ENCODE assay signal across 9 cellular contexts in genomic region chr4:140757220-140757607, GRCh38. TPM values are rescaled to one million over a fixed set of nuclear protein-coding genes. Genes with fewer than 3 reads are reported as not detected.
DNase-seq lines count a peak whose midpoint lies in the region; TF ChIP-seq lines count a peak whose summit lies in the region.
"Had no signal": no experiment of that assay in that cellular context is flagged by ENCODE, and none has a peak within 500 bp of the region (broad histone marks: within the 10 kb centered on the region; RNA-seq: fewer than 3 reads in every experiment).

No MANE protein-coding gene starts in this region.

- in situ Hi-C loops in brain microvascular endothelial cell (cut with HindIII; ENCODE audit: low pct_ligation_motif_present, low sequenced_read_pairs) (no loop called here), transverse colon (cut with MboI; ENCODE audit: low pct_ligation_motif_present in 1 of 4, low pct_unique_long_range_greater_than_20kb in 1 of 4, low sequenced_read_pairs in 3 of 4) (no loop called here)

- peak overlapping the region in 1 of 2 donors; percentile 33 for H3K9ac ChIP-seq in liver (ENCODE audit: low read depth in 1 of 2, low read length in 2 of 2)

- no peaks in the 10 kb centered on the region for H3K36me3 ChIP-seq in brain microvascular endothelial cell (replicated peaks)
- H3K36me3 ChIP-seq in liver (ENCODE audit: control insufficient read depth in 4 of 4, insufficient read depth in 3 of 4, low read depth in 1 of 4, low read length in 3 of 4): no peaks in the 10 kb centered on the region
- H3K36me3 ChIP-seq in transverse colon: no peaks in the 10 kb centered on the region

- peak overlapping the region; percentile 30 for H3K4me3 Mint-ChIP-seq in T-helper 2 cell treated with Interferon-gamma antibody and Interleukin-4, amounts not matched to agents 5 μg/mL and 100 μg/mL, for 36 hours

- peaks cover 55% of the 10 kb centered on the region for H3K27me3 Mint-ChIP-seq in T-helper 2 cell treated with Interferon-gamma antibody and Interleukin-4, amounts not matched to agents 5 μg/mL and 100 μg/mL, for 36 hours (ENCODE audit: low read depth)

- no peak for TF ChIP-seq EP300 in transverse colon (IDR thresholded peaks at IDR 0.05; ENCODE audit: low read depth)

- H3K9me3 ChIP-seq in liver (ENCODE audit: control insufficient read depth in 4 of 4, low read length in 3 of 4): no peaks in the 10 kb centered on the region
- H3K9me3 ChIP-seq in transverse colon: no peaks in the 10 kb centered on the region

- intact Hi-C loops in transverse colon (cut with DNase I; ENCODE audit: low total_unique reads): no loop called here

- 34% methylated on average over 4 of the region's 4 CpGs for WGBS in liver
- WGBS in transverse colon (ENCODE audit: low coverage in 1 of 2), 2 donors: 7 to 12% methylated on average over 3 to 4 of the region's 4 CpGs

- TF ChIP-seq RAD21 in liver (IDR thresholded peaks at IDR 0.05): no peak

- H3K27ac ChIP-seq in brain microvascular endothelial cell: no peak overlapping the region
- peak overlapping the region; percentile 93 for H3K27ac ChIP-seq in liver (ENCODE audit: low read depth in 1 of 2, low read length in 2 of 2)
- H3K27ac ChIP-seq in transverse colon: peak overlapping the region; percentile 92 to 98 (median 94)

- no peaks in the 10 kb centered on the region for H3K4me1 Mint-ChIP-seq in T-helper 2 cell treated with Interferon-gamma antibody and Interleukin-4, amounts not matched to agents 5 μg/mL and 100 μg/mL, for 36 hours (ENCODE audit: low read depth)

- no peak for TF ChIP-seq POLR2A in transverse colon (IDR thresholded peaks at IDR 0.05)

- H3K4me3 ChIP-seq in brain microvascular endothelial cell (ENCODE audit: low read depth, low read length) (peak overlapping the region; percentile 80), liver (ENCODE audit: low read depth in 1 of 3, low read length in 3 of 3) (peak overlapping the region in 2 of 3 donors; percentile 83 to 91), transverse colon (peak overlapping the region in 3 of 4 donors; percentile 61 to 95 (median 79))

- H3K27ac Mint-ChIP-seq in T-helper 2 cell treated with Interferon-gamma antibody and Interleukin-4, amounts not matched to agents 5 μg/mL and 100 μg/mL, for 36 hours: no peak overlapping the region
- H3K27ac Mint-ChIP-seq: CD4-positive, CD25-positive, alpha-beta regulatory T cell had no signal

- no peaks in the 10 kb centered on the region for H3K27me3 ChIP-seq in brain microvascular endothelial cell (replicated peaks)
- no peaks in the 10 kb centered on the region for H3K27me3 ChIP-seq in liver (ENCODE audit: control insufficient read depth in 4 of 4, insufficient read depth in 4 of 4, low read length in 3 of 4)
- H3K27me3 ChIP-seq in transverse colon: no peaks in the 10 kb centered on the region

- H3K4me1 ChIP-seq in liver (ENCODE audit: control insufficient read depth in 4 of 4, insufficient read depth in 4 of 4, low read length in 3 of 4) (peaks cover 0 to 14% (median 9%) of the 10 kb centered on the region in 4 donors), transverse colon (peaks cover 0 to 22% (median 8%) of the 10 kb centered on the region in 4 donors)

- no peaks in the 10 kb centered on the region for H3K9me3 Mint-ChIP-seq in T-helper 2 cell treated with Interferon-gamma antibody and Interleukin-4, amounts not matched to agents 5 μg/mL and 100 μg/mL, for 36 hours

- H3K36me3 Mint-ChIP-seq in T-helper 2 cell treated with Interferon-gamma antibody and Interleukin-4, amounts not matched to agents 5 μg/mL and 100 μg/mL, for 36 hours (ENCODE audit: low read depth): no peaks in the 10 kb centered on the region
- H3K36me3 Mint-ChIP-seq: CD4-positive, CD25-positive, alpha-beta regulatory T cell had no signal

- TF ChIP-seq CTCF in brain microvascular endothelial cell (IDR thresholded peaks at IDR 0.05; ENCODE audit: low read depth, low read length, missing control alignments) (no peak), liver (IDR thresholded peaks at IDR 0.05; ENCODE audit: low read depth, low read length, missing input control) (no peak), transverse colon (IDR thresholded peaks at IDR 0.05) (no peak)

- DNase-seq in T-helper 2 cell treated with Interferon-gamma antibody and Interleukin-4, amounts not matched to agents 5 μg/mL and 100 μg/mL, for 36 hours (ENCODE audit: low spot score): no peak
- DNase-seq in T-helper 2 cell (no peak), brain microvascular endothelial cell (no peak), transverse colon (no peak)
- DNase-seq in activated CD4-positive, CD25-positive, alpha-beta regulatory T cell treated with anti-CD3 and anti-CD28 coated beads, Interleukin-2, amount 50 U/mL, for 72 hours: no peak
- no peak for DNase-seq in activated effector memory CD4-positive, alpha-beta T cell treated with anti-CD3 and anti-CD28 coated beads, Interleukin-2, amount 50 U/mL, for 16 hours
- DNase-seq in activated CD4-positive, alpha-beta T cell treated with anti-CD3 and anti-CD28 coated beads, Interleukin-2, amount 50 U/mL, for 1 hour: no peak
- DNase-seq: CD4-positive, CD25-positive, alpha-beta regulatory T cell had no signal

TF ChIP-seq in liver, 16 proteins besides CTCF, POLR2A, EP300 and RAD21:
- TF ChIP-seq FOXA2 (IDR thresholded peaks at IDR 0.05): no peak
- no peak for TF ChIP-seq SP1 (IDR thresholded peaks at IDR 0.05)
- TF ChIP-seq, protein P1, sequence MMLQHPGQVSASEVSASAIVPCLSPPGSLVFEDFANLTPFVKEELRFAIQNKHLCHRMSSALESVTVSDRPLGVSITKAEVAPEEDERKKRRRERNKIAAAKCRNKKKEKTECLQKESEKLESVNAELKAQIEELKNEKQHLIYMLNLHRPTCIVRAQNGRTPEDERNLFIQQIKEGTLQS (IDR thresholded peaks at IDR 0.05): no peak
- no peak for TF ChIP-seq GABPA (IDR thresholded peaks at IDR 0.05 in 1 of 2, conservative IDR thresholded peaks at IDR 0.05 in 1 of 2)
- no peak for TF ChIP-seq RXRA (IDR thresholded peaks at IDR 0.05)
- TF ChIP-seq FOXA1 (IDR thresholded peaks at IDR 0.05): no peak
- TF ChIP-seq, protein P2, sequence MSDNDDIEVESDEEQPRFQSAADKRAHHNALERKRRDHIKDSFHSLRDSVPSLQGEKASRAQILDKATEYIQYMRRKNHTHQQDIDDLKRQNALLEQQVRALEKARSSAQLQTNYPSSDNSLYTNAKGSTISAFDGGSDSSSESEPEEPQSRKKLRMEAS (IDR thresholded peaks at IDR 0.05): no peak
- TF ChIP-seq, protein P3, sequence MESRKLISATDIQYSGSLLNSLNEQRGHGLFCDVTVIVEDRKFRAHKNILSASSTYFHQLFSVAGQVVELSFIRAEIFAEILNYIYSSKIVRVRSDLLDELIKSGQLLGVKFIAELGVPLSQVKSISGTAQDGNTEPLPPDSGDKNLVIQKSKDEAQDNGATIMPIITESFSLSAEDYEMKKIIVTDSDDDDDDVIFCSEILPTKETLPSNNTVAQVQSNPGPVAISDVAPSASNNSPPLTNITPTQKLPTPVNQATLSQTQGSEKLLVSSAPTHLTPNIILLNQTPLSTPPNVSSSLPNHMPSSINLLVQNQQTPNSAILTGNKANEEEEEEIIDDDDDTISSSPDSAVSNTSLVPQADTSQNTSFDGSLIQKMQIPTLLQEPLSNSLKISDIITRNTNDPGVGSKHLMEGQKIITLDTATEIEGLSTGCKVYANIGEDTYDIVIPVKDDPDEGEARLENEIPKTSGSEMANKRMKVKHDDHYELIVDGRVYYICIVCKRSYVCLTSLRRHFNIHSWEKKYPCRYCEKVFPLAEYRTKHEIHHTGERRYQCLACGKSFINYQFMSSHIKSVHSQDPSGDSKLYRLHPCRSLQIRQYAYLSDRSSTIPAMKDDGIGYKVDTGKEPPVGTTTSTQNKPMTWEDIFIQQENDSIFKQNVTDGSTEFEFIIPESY (IDR thresholded peaks at IDR 0.05): no peak
- no peak for TF ChIP-seq YY1 (IDR thresholded peaks at IDR 0.05)
- no peak for TF ChIP-seq HNF4A (conservative IDR thresholded peaks at IDR 0.05)
- TF ChIP-seq, protein P4, sequence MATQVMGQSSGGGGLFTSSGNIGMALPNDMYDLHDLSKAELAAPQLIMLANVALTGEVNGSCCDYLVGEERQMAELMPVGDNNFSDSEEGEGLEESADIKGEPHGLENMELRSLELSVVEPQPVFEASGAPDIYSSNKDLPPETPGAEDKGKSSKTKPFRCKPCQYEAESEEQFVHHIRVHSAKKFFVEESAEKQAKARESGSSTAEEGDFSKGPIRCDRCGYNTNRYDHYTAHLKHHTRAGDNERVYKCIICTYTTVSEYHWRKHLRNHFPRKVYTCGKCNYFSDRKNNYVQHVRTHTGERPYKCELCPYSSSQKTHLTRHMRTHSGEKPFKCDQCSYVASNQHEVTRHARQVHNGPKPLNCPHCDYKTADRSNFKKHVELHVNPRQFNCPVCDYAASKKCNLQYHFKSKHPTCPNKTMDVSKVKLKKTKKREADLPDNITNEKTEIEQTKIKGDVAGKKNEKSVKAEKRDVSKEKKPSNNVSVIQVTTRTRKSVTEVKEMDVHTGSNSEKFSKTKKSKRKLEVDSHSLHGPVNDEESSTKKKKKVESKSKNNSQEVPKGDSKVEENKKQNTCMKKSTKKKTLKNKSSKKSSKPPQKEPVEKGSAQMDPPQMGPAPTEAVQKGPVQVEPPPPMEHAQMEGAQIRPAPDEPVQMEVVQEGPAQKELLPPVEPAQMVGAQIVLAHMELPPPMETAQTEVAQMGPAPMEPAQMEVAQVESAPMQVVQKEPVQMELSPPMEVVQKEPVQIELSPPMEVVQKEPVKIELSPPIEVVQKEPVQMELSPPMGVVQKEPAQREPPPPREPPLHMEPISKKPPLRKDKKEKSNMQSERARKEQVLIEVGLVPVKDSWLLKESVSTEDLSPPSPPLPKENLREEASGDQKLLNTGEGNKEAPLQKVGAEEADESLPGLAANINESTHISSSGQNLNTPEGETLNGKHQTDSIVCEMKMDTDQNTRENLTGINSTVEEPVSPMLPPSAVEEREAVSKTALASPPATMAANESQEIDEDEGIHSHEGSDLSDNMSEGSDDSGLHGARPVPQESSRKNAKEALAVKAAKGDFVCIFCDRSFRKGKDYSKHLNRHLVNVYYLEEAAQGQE (IDR thresholded peaks at IDR 0.05): no peak
- TF ChIP-seq EGR1 (IDR thresholded peaks at IDR 0.05; ENCODE audit: low read depth in 2 of 2): no peak
- no peak for TF ChIP-seq NR2F2 (IDR thresholded peaks at IDR 0.05)
- TF ChIP-seq TAF1 (conservative IDR thresholded peaks at IDR 0.05): no peak

RNA-seq across cellular contexts. Expression of gene TBC1D9, which starts 1.0 kb away (rescaled TPM):
- total RNA-seq in liver (1 to 10 TPM; 7.7 to 8.5 TPM), transverse colon (10 to 100 TPM in 3 of 4 donors, 1 to 10 TPM in 1; 8.2 to 21.4 (median 16.3) TPM)
- polyA plus RNA-seq in liver: 1 to 10 TPM; 1.4 to 4.8 TPM
